Comparison of ENCODE assay signal across 8 cellular contexts in the genomic region with DNA sequence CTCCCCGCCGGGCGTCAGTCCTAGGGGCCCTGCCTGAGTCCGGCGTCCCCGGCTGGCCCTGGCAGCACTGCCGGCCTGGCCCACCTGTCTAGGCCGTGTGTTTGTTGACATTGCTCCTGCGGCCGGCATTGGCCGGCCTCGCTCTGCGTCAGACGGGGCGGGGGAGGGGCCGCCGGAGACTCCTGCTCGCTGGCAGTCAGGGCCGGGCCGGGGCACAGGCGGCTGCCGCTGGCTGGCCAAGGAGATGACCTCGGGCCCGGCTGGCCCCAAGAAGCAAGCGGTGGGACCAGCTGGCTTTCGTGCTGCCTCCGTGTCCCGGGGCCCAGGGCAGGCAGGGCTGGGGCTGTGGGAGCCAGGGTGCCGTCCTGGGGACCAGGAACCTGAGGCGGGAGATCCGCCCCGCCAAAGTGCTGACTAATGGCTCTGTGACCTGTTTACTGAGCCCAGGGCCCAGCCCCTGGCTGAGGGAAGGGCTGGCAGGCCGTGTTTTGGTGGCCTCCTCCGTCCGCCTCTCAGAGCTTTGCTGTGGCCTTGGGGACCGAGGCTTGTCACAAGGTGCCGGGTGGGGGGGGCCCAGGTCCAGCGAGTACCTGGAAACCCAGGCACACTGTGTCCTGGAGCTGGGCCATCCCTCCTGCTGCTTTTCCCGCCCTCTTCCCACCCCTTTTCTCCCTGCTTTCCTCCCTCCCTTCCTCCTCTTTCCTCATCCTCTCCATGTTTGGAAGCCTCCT. TPM values are rescaled to one million over a fixed set of nuclear protein-coding genes. Genes with fewer than 3 reads are reported as not detected.
DNase-seq lines count a peak whose midpoint lies in the region; ATAC-seq, FAIRE-seq and TF ChIP-seq lines count a peak whose summit lies in the region.

No MANE protein-coding gene starts in this region.

- DNase-seq in GM06990 (ENCODE audit: extremely low read depth, insufficient read length) (peak; percentile 75), NCI-H1105 (lab: John Stamatoyannopoulos, UW) (peak; percentile 60), WERI-Rb-1 (peak; percentile 88), bronchial epithelial cell (ENCODE audit: low read depth) (peak; percentile 75), iPS-NIHi7 (ENCODE audit: extremely low spot score) (peak; percentile 96), NCI-H446 treated with DMSO at 0.1 percent for 48 hours (lab: John Stamatoyannopoulos, UW) (no peak)

- ATAC-seq in HG02610 (IDR thresholded peaks at IDR 0.05; ENCODE audit: unreplicated experiment) = peak; percentile 48

- H3K9me3 ChIP-seq in WERI-Rb-1 (ENCODE audit: severe bottlenecking) (no peaks in the 10 kb centered on the region), skeletal muscle tissue (ENCODE audit: control insufficient read depth in 3 of 3, low read length in 3 of 3) (no peaks in the 10 kb centered on the region)

- peak overlapping the region; percentile 97 to 98 (median 97) for H3K9ac ChIP-seq in skeletal muscle tissue (ENCODE audit: low read depth in 1 of 3, low read length in 3 of 3)

- H3K4me3 ChIP-seq in GM06990 (replicated peaks; ENCODE audit: low read depth, low read length) = peak overlapping the region; percentile 71
- H3K4me3 ChIP-seq in WERI-Rb-1 (ENCODE audit: low read depth, low read length) = peak overlapping the region; percentile 54
- H3K4me3 ChIP-seq in bronchial epithelial cell (ENCODE audit: low read depth, low read length) = peak overlapping the region; percentile 61
- peak overlapping the region; percentile 80 to 88 (median 88) for H3K4me3 ChIP-seq in skeletal muscle tissue (ENCODE audit: low read length in 3 of 3)

- no peak for TF ChIP-seq CTCF in GM06990 (IDR thresholded peaks at IDR 0.05; ENCODE audit: insufficient read depth, low read length, poor library complexity, severe bottlenecking)
- TF ChIP-seq CTCF in WERI-Rb-1 (IDR thresholded peaks at IDR 0.05; ENCODE audit: low read depth, low read length) = no peak
- no peak for TF ChIP-seq CTCF in bronchial epithelial cell (IDR thresholded peaks at IDR 0.05; ENCODE audit: insufficient read depth, low read length, severe bottlenecking)

- peaks cover 35 to 41% (median 39%) of the 10 kb centered on the region in 3 donors for H3K4me1 ChIP-seq in skeletal muscle tissue (ENCODE audit: control insufficient read depth in 3 of 3, insufficient read depth in 3 of 3, low read length in 3 of 3)

- H3K27ac ChIP-seq in WERI-Rb-1 = peak overlapping the region; percentile 40
- peak overlapping the region; percentile 100 for H3K27ac ChIP-seq in skeletal muscle tissue (ENCODE audit: low read depth, low read length)

- H3K27me3 ChIP-seq in GM06990 (replicated peaks; ENCODE audit: control insufficient read depth, insufficient read depth, low read length) (no peaks in the 10 kb centered on the region), WERI-Rb-1 (ENCODE audit: insufficient read depth, low read depth, severe bottlenecking) (no peaks in the 10 kb centered on the region), bronchial epithelial cell (ENCODE audit: control insufficient read depth, insufficient read depth, low read length) (no peaks in the 10 kb centered on the region), skeletal muscle tissue (ENCODE audit: control insufficient read depth in 3 of 3, insufficient read depth in 3 of 3, low read length in 3 of 3) (no peaks in the 10 kb centered on the region)

- peaks cover 2% of the 10 kb centered on the region; the same call in 1 of the 2 replicates for H3K36me3 ChIP-seq in GM06990 (ENCODE audit: control insufficient read depth, insufficient read depth, low read length)
- peaks cover 17% of the 10 kb centered on the region for H3K36me3 ChIP-seq in WERI-Rb-1
- peaks cover 7% of the 10 kb centered on the region for H3K36me3 ChIP-seq in bronchial epithelial cell (ENCODE audit: control insufficient read depth, insufficient read depth, low read length)
- peaks cover 8 to 16% (median 9%) of the 10 kb centered on the region in 3 donors for H3K36me3 ChIP-seq in skeletal muscle tissue (ENCODE audit: control insufficient read depth in 3 of 3, insufficient read depth in 3 of 3, low read length in 3 of 3)

- no peak for FAIRE-seq in bronchial epithelial cell (lab: Jason Lieb, UNC)

RNA-seq across cellular contexts. Expression of a gene that starts 1.8 kb away (rescaled TPM):
- total RNA-seq in bronchial epithelial cell = 3.2 and 11.3 TPM in 2 replicates
- total RNA-seq in skeletal muscle tissue = 5.7 TPM

RNA-seq across cellular contexts. Expression of a gene that starts 32.8 kb away (rescaled TPM):
- total RNA-seq in bronchial epithelial cell (14.7 and 22.9 TPM in 2 replicates), skeletal muscle tissue (4.7 TPM)

RNA-seq across cellular contexts. Expression of a gene that starts 53.5 kb away (rescaled TPM):
- 5.8 and 6.7 TPM in 2 replicates for total RNA-seq in bronchial epithelial cell
- total RNA-seq in skeletal muscle tissue = 11.0 TPM
